ENCODE assay signal across 20 cellular contexts in the genomic region with DNA sequence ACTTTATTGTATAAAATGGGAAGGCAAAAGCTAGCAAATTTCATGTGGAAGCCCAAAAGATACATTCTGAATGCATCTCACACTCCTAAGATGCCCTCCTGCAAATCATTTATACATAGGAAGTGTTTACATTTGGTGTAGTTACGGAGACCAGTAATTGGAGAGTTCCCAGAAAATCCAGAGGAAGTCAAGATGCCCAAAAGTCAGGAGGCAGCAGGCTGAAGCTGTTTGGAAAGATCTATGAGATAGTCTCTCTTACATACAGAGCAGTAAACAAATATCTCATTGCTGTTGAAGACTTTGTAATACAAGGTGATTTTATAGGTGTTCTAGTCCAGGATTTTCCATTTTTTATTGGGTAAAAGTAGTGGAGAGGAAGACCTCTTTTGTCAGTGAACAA. TPM values are rescaled to one million over a fixed set of nuclear protein-coding genes. Genes with fewer than 3 reads are reported as not detected.
DNase-seq lines count a peak whose midpoint lies in the region; ATAC-seq, FAIRE-seq and TF ChIP-seq lines count a peak whose summit lies in the region.
"Had no signal": no experiment of that assay in that cellular context is flagged by ENCODE, and none has a peak within 500 bp of the region (broad histone marks: within the 10 kb centered on the region; RNA-seq: fewer than 3 reads in every experiment).

No MANE protein-coding gene starts in this region.

- no peaks in the 10 kb centered on the region for H3K36me3 ChIP-seq in Panc1 (ENCODE audit: control insufficient read depth, insufficient read depth, low read length)
- H3K36me3 ChIP-seq in psoas muscle (ENCODE audit: insufficient read depth in 1 of 2, low read depth in 1 of 2), result peaks cover 0 to 46% of the 10 kb centered on the region in 2 donors
- H3K36me3 ChIP-seq: BE2C had no signal

- TF ChIP-seq POLR2A in H54 (IDR thresholded peaks at IDR 0.05; ENCODE audit: low read depth, low read length), result no peak

- no peak overlapping the region for H3K4me3 Mint-ChIP-seq in MCF 10A (ENCODE audit: unreplicated experiment)
- H3K4me3 Mint-ChIP-seq: CD4-positive, alpha-beta memory T cell; GM23338 had no signal

- in situ Hi-C loops in Panc1 (cut with HindIII; ENCODE audit: low pct_unique_long_range_greater_than_20kb, low sequenced_read_pairs), result no loop called here

- peak overlapping the region; percentile 26; the same call in 1 of the 2 replicates for H3K27ac ChIP-seq in 22Rv1
- H3K27ac ChIP-seq in Panc1 (ENCODE audit: low read length), result no peak overlapping the region
- peak overlapping the region; percentile 12 for H3K27ac ChIP-seq in psoas muscle

- intact Hi-C loops in Panc1 (cut with micrococcal nuclease; ENCODE audit: unreplicated experiment) (no loop called here), psoas muscle (cut with DNase I) (no loop called here), MCF 10A (cut with micrococcal nuclease) (no loop called here)

- TF ChIP-seq CTCF in 22Rv1 (IDR thresholded peaks at IDR 0.05), result no peak
- no peak for TF ChIP-seq CTCF in Panc1 (IDR thresholded peaks at IDR 0.05)
- no peak for TF ChIP-seq CTCF in psoas muscle (IDR thresholded peaks at IDR 0.05)
- TF ChIP-seq CTCF in MCF 10A (IDR thresholded peaks at IDR 0.05; ENCODE audit: unreplicated experiment), result no peak

- H3K27me3 ChIP-seq in Panc1 (ENCODE audit: control insufficient read depth, insufficient read depth, low read length) (no peaks in the 10 kb centered on the region), psoas muscle (ENCODE audit: insufficient read depth in 3 of 3, low read length in 2 of 3) (no peaks in the 10 kb centered on the region)
- H3K27me3 ChIP-seq: BE2C had no signal

- H3K4me1 Mint-ChIP-seq in MCF 10A (ENCODE audit: insufficient read depth, unreplicated experiment), result no peaks in the 10 kb centered on the region
- H3K4me1 Mint-ChIP-seq: GM23338 had no signal

- WGBS in psoas muscle, 3 donors, result 31 to 45% (median 37%) methylated on average over 1 of the region's 1 CpG

- POLR2A ChIA-PET in Panc1 (lab: Charles Lee), result interaction anchor here (0.5 to 0.6 kb wide), 2 partner anchors 48 to 54 kb away, joined by 3 to 6 read pairs; a partner anchor contains a TSS
- POLR2A ChIA-PET in MCF 10A (lab: Yijun Ruan, JAX), result interaction anchor here (1.0 to 8.3 kb wide), 2 partner anchors 7 to 8 kb away, joined by 3 to 56 read pairs; a partner anchor contains a TSS

- H3K4me1 ChIP-seq in Panc1 (ENCODE audit: control insufficient read depth, insufficient read depth, low read length), result peaks cover 4% of the 10 kb centered on the region; the same call in 1 of the 2 replicates
- peaks cover 64% of the 10 kb centered on the region for H3K4me1 ChIP-seq in psoas muscle
- H3K4me1 ChIP-seq: BE2C had no signal

- CTCF ChIA-PET in Panc1 (lab: Charles Lee), result no interaction called here
- CTCF ChIA-PET in MCF 10A (lab: Yijun Ruan, JAX), result interaction anchor here (0.6 kb wide), 1 partner anchor 273 kb away, joined by 3 read pairs; no protein-coding TSS in a partner anchor

- H3K9me3 Mint-ChIP-seq in MCF 10A (ENCODE audit: unreplicated experiment), result no peaks in the 10 kb centered on the region
- H3K9me3 Mint-ChIP-seq: GM23338 had no signal

- H3K9me3 ChIP-seq in Panc1 (ENCODE audit: control insufficient read depth, insufficient read depth, low read depth, low read length), result no peaks in the 10 kb centered on the region
- no peaks in the 10 kb centered on the region for H3K9me3 ChIP-seq in psoas muscle
- H3K9me3 ChIP-seq: BE2C had no signal

- BruUV-seq in Panc1 (replicated peaks; lab: Mats Ljungman, UMichigan) (no TSS peak), MCF 10A (replicated peaks; lab: Mats Ljungman, UMichigan) (no TSS peak)

- H3K27me3 Mint-ChIP-seq in MCF 10A (ENCODE audit: insufficient read depth, unreplicated experiment), result no peaks in the 10 kb centered on the region
- H3K27me3 Mint-ChIP-seq: CD4-positive, alpha-beta memory T cell had no signal

- peaks cover 21% of the 10 kb centered on the region for H3K36me3 Mint-ChIP-seq in MCF 10A (ENCODE audit: insufficient read depth, unreplicated experiment)

- peak; percentile 6 for FAIRE-seq in H54 (lab: Jason Lieb, UNC)
- FAIRE-seq: GM12892, GM18507, HTR-8/SVneo had no signal

- H3K4me3 ChIP-seq in Panc1 (ENCODE audit: low read depth in 2 of 2, low read length in 2 of 2) (no peak overlapping the region), psoas muscle (no peak overlapping the region)
- H3K4me3 ChIP-seq: GM23338 had no signal

- no peak for DNase-seq in H54 (ENCODE audit: insufficient read length, low spot score)
- no peak for DNase-seq in Panc1 (ENCODE audit: low read depth, low spot score)
- DNase-seq in psoas muscle, result no peak
- no peak for DNase-seq in SW 1271 (lab: John Stamatoyannopoulos, UW)
- DNase-seq in MCF 10A (ENCODE audit: unreplicated experiment), result no peak
- DNase-seq: ACHN; BE2C; C1 segment of cervical spinal cord; CD4-positive, alpha-beta memory T cell; DMS153; DMS79; GDM1; H7; IMR-90 had no signal

- H3K27ac Mint-ChIP-seq in MCF 10A (ENCODE audit: low read depth, unreplicated experiment), result no peak overlapping the region
- H3K27ac Mint-ChIP-seq: CD4-positive, alpha-beta memory T cell; GM23338 had no signal

- ATAC-seq in Panc1 (peak; percentile 66), psoas muscle (no peak), GM21381 (IDR thresholded peaks at IDR 0.05; ENCODE audit: unreplicated experiment) (no peak)
- ATAC-seq: GM23338 had no signal

RNA-seq across cellular contexts. Expression of a gene that starts 8.8 kb away (rescaled TPM):
- 42.0 TPM for total RNA-seq in Panc1 (2021; ENCODE audit: unreplicated experiment)
- polyA plus RNA-seq in Panc1 (2012; ENCODE audit: insufficient read length), result 18.8 TPM
- 100 to 1,000 TPM in 2 of 4 donors, 10 to 100 TPM in 2; 77.8 to 162 (median 123) TPM for total RNA-seq in psoas muscle
- 10 to 100 TPM in 2 of 3 donors, 1 to 10 TPM in 1; 3.3 to 52.8 (median 25.7) TPM for polyA plus RNA-seq in psoas muscle
- total RNA-seq in MCF 10A (2022), result 13.0 and 17.3 TPM in 2 replicates

RNA-seq across cellular contexts. Expression of a gene that starts 53.4 kb away (rescaled TPM):
- 33.8 TPM for total RNA-seq in Panc1 (2021; ENCODE audit: unreplicated experiment)
- polyA plus RNA-seq in Panc1 (2012; ENCODE audit: insufficient read length), result 38.0 TPM
- total RNA-seq in psoas muscle, result 1 to 10 TPM; 3.7 to 8.9 (median 7.6) TPM
- 1 to 10 TPM; 1.8 to 4.6 (median 3.7) TPM for polyA plus RNA-seq in psoas muscle
- 24.7 and 29.4 TPM in 2 replicates for total RNA-seq in MCF 10A (2022)
